In the genomic region with DNA sequence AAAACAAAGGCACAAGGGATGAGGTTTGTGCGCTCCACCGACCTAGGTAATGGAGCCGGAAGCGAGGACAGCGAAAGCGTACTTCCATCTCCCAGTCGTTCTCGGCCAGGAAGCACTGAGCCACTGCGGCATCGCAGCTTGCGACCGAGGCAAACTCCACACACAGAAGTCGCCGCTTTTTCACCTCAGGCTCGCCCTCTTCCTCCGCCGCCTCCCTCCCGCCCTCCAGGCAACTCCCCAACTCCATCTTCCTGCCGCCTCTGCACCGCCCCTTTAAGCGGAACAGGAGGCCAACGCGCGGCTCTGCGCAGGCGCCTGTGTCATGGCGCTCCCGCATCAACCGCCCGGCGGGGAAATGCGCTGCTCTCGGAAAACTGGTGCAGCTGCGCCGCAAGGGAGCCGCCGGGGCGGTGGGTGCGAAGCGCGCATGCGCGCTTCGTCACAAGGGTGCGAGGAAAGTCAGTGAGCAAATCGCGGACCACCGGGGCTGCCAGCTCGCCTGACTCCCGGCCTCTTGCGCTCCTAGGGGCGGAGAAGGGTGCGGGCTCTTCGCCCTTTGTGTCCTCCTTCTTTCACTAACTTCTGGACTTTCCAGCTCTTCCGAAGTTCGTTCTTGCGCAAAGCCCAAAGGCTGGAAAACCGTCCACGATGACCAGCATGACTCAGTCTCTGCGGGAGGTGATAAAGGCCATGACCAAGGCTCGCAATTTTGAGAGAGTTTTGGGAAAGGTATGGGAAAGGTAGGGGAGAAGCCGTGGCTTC, we compare ENCODE assay signal across 1 cellular context.
A peak's percentile ranks its signal among the peaks of the same experiment; 100 is the strongest.
TF ChIP-seq lines count a peak whose summit lies in the region.

Gene ACOT13, plus strand, starts transcription at position 462 of the 762 bp plus-strand sequence. Its CDS starts 187 bp downstream, at position 649.
A gene with protein sequence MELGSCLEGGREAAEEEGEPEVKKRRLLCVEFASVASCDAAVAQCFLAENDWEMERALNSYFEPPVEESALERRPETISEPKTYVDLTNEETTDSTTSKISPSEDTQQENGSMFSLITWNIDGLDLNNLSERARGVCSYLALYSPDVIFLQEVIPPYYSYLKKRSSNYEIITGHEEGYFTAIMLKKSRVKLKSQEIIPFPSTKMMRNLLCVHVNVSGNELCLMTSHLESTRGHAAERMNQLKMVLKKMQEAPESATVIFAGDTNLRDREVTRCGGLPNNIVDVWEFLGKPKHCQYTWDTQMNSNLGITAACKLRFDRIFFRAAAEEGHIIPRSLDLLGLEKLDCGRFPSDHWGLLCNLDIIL (minus strand): TSS at position 284 of the 762 bp plus-strand sequence. CDS start 37 bp downstream, at position 247.

TF ChIP-seq in HEK293, 187 proteins besides CTCF, POLR2A, EP300 and RAD21 (continued from another document and continues in another):
- no peak for TF ChIP-seq HIC1 (tag by site-specific recombination; IDR thresholded peaks at IDR 0.05)
- TF ChIP-seq ZSCAN16 (tag by site-specific recombination; IDR thresholded peaks at IDR 0.05), result 0 out of 2 replicates have a peak, but pooled peaks have one; percentile 30
- TF ChIP-seq SP3 (tag by site-specific recombination; IDR thresholded peaks at IDR 0.05), result peak; percentile 91
- TF ChIP-seq ZNF335 (tag by site-specific recombination; conservative IDR thresholded peaks at IDR 0.05), result peak; percentile 82
- peak; percentile 0; the same call in 1 of the 2 replicates for TF ChIP-seq PBX3 (CRISPR knock-in tag; IDR thresholded peaks at IDR 0.05)
- TF ChIP-seq, protein P1, sequence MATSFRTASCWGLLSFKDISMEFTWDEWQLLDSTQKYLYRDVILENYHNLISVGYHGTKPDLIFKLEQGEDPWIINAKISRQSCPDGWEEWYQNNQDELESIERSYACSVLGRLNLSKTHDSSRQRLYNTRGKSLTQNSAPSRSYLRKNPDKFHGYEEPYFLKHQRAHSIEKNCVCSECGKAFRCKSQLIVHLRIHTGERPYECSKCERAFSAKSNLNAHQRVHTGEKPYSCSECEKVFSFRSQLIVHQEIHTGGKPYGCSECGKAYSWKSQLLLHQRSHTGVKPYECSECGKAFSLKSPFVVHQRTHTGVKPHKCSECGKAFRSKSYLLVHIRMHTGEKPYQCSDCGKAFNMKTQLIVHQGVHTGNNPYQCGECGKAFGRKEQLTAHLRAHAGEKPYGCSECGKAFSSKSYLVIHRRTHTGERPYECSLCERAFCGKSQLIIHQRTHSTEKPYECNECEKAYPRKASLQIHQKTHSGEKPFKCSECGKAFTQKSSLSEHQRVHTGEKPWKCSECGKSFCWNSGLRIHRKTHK (tag by site-specific recombination; IDR thresholded peaks at IDR 0.05), result no peak
- TF ChIP-seq MZF1 (tag by site-specific recombination; IDR thresholded peaks at IDR 0.05; ENCODE audit: borderline replicate concordance), result no peak
- TF ChIP-seq, protein P2, sequence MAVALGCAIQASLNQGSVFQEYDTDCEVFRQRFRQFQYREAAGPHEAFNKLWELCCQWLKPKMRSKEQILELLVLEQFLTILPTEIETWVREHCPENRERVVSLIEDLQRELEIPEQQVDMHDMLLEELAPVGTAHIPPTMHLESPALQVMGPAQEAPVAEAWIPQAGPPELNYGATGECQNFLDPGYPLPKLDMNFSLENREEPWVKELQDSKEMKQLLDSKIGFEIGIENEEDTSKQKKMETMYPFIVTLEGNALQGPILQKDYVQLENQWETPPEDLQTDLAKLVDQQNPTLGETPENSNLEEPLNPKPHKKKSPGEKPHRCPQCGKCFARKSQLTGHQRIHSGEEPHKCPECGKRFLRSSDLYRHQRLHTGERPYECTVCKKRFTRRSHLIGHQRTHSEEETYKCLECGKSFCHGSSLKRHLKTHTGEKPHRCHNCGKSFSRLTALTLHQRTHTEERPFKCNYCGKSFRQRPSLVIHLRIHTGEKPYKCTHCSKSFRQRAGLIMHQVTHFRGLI (tag by site-specific recombination; IDR thresholded peaks at IDR 0.05), result peak; percentile 27; the same call in 1 of the 2 replicates
- TF ChIP-seq ZNF600 (tag by site-specific recombination; IDR thresholded peaks at IDR 0.05), result peak; percentile 74
- TF ChIP-seq, protein P3, sequence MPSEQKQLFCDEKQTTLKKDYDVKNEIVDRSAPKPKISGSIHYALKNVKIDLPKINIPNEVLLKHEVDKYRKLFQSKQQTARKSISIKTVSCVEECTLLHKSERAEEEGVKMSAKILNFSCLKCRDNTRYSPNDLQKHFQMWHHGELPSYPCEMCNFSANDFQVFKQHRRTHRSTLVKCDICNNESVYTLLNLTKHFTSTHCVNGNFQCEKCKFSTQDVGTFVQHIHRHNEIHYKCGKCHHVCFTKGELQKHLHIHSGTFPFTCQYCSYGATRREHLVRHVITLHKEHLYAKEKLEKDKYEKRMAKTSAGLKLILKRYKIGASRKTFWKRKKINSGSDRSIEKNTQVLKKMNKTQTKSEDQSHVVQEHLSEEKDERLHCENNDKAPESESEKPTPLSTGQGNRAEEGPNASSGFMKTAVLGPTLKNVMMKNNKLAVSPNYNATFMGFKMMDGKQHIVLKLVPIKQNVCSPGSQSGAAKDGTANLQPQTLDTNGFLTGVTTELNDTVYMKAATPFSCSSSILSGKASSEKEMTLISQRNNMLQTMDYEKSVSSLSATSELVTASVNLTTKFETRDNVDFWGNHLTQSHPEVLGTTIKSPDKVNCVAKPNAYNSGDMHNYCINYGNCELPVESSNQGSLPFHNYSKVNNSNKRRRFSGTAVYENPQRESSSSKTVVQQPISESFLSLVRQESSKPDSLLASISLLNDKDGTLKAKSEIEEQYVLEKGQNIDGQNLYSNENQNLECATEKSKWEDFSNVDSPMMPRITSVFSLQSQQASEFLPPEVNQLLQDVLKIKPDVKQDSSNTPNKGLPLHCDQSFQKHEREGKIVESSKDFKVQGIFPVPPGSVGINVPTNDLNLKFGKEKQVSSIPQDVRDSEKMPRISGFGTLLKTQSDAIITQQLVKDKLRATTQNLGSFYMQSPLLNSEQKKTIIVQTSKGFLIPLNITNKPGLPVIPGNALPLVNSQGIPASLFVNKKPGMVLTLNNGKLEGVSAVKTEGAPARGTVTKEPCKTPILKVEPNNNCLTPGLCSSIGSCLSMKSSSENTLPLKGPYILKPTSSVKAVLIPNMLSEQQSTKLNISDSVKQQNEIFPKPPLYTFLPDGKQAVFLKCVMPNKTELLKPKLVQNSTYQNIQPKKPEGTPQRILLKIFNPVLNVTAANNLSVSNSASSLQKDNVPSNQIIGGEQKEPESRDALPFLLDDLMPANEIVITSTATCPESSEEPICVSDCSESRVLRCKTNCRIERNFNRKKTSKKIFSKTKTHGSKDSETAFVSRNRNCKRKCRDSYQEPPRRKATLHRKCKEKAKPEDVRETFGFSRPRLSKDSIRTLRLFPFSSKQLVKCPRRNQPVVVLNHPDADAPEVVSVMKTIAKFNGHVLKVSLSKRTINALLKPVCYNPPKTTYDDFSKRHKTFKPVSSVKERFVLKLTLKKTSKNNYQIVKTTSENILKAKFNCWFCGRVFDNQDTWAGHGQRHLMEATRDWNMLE (tag by site-specific recombination; conservative IDR thresholded peaks at IDR 0.05; ENCODE audit: low read depth), result peak; percentile 63; the same call in 1 of the 2 replicates
- TF ChIP-seq ZXDB (tag by site-specific recombination; IDR thresholded peaks at IDR 0.05), result peak; percentile 94; the same call in 1 of the 2 replicates
- peak; percentile 76 for TF ChIP-seq ZSCAN30 (tag by site-specific recombination; IDR thresholded peaks at IDR 0.05)
- TF ChIP-seq SP2 (tag by site-specific recombination; IDR thresholded peaks at IDR 0.05), result peak; percentile 93
- peak; percentile 64; the same call in 1 of the 2 replicates for TF ChIP-seq YY1 (tag by site-specific recombination; IDR thresholded peaks at IDR 0.05)
- TF ChIP-seq GLIS2 (tag by site-specific recombination; IDR thresholded peaks at IDR 0.05), result peak; percentile 74
- TF ChIP-seq ZFHX2 (tag by site-specific recombination; conservative IDR thresholded peaks at IDR 0.05), result peak; percentile 90
- TF ChIP-seq, protein P4, sequence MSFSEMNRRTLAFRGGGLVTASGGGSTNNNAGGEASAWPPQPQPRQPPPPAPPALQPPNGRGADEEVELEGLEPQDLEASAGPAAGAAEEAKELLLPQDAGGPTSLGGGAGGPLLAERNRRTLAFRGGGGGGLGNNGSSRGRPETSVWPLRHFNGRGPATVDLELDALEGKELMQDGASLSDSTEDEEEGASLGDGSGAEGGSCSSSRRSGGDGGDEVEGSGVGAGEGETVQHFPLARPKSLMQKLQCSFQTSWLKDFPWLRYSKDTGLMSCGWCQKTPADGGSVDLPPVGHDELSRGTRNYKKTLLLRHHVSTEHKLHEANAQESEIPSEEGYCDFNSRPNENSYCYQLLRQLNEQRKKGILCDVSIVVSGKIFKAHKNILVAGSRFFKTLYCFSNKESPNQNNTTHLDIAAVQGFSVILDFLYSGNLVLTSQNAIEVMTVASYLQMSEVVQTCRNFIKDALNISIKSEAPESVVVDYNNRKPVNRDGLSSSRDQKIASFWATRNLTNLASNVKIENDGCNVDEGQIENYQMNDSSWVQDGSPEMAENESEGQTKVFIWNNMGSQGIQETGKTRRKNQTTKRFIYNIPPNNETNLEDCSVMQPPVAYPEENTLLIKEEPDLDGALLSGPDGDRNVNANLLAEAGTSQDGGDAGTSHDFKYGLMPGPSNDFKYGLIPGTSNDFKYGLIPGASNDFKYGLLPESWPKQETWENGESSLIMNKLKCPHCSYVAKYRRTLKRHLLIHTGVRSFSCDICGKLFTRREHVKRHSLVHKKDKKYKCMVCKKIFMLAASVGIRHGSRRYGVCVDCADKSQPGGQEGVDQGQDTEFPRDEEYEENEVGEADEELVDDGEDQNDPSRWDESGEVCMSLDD (tag by site-specific recombination; IDR thresholded peaks at IDR 0.05), result peak; percentile 75
- TF ChIP-seq REST (tag by site-specific recombination; IDR thresholded peaks at IDR 0.05), result peak; percentile 67
- TF ChIP-seq ZBTB11 (tag by site-specific recombination; conservative IDR thresholded peaks at IDR 0.05; ENCODE audit: low read depth), result peak; percentile 99
- TF ChIP-seq GLIS1 (tag by site-specific recombination; IDR thresholded peaks at IDR 0.05), result peak; percentile 80
- TF ChIP-seq ZNF132 (tag by site-specific recombination; IDR thresholded peaks at IDR 0.05; ENCODE audit: borderline replicate concordance), result no peak
- TF ChIP-seq KLF7 (tag by site-specific recombination; IDR thresholded peaks at IDR 0.05; ENCODE audit: borderline replicate concordance), result peak; percentile 86; the same call in 1 of the 2 replicates
- TF ChIP-seq ZNF514 (tag by site-specific recombination; IDR thresholded peaks at IDR 0.05), result no peak
